In the genomic region with DNA sequence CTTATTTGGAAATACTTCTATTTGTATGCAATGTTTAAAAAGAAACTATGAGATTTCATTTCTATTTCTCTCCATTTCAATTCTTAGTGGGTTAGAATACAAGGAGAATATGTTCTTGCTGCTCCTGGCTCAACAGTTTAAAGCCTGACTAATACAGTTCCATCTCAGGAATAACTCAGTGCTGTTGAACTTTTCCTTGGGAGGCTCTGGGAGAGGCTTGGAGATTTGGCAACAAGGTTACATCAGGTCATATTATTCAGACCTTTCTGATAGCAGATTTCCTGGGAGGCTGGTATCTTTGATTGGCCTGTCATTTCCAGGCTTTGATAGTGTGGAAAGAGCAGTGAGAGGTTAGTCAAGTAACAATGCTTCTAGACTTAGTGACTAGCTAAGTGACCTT, we compare ENCODE assay signal across 22 cellular contexts.
"Had no signal": no experiment of that assay in that cellular context is flagged by ENCODE, and none has a peak within 500 bp of the region (broad histone marks: within the 10 kb centered on the region; RNA-seq: fewer than 3 reads in every experiment).

No MANE protein-coding gene starts in this region.

- H3K4me1 ChIP-seq: tibial artery had no signal

- H3K27ac ChIP-seq: coronary artery, tibial artery had no signal

- H3K36me3 ChIP-seq: tibial artery had no signal

- ATAC-seq: activated CD8-positive, alpha-beta memory T cell treated with anti-CD3 and anti-CD28 coated beads, Interleukin-2, amount 10 ng/mL, durations not matched to agents 7 days and 5 days; left colon; SK-N-SH treated with all-trans-retinoic acid at 6 μM for 48 hours; T-cell had no signal

- FAIRE-seq: endometrium, urothelium cell line had no signal

- H3K4me3 ChIP-seq: coronary artery, tibial artery had no signal

- H3K9me3 ChIP-seq: tibial artery had no signal

- DNase-seq: activated B cell treated with CpG ODN at 0.5 μM for 24 hours; activated CD4-positive, alpha-beta memory T cell treated with anti-CD3 and anti-CD28 coated beads for 36 hours; activated CD4-positive, alpha-beta T cell treated with anti-CD3 and anti-CD28 coated beads for 4 hours; activated CD8-positive, alpha-beta memory T cell treated with anti-CD3 and anti-CD28 coated beads, Interleukin-2, amount 10 ng/mL, durations not matched to agents 7 days and 5 days; amygdala; glutamatergic neuron; hypothalamus; islet precursor cell; left colon; midbrain; nephron progenitor cell; occipital lobe; stimulated activated CD4-positive, alpha-beta T cell treated with anti-CD3 and anti-CD28 coated beads, Interleukin-2, amount 100 ng/mL, for 24 hours; stimulated activated naive CD4-positive, alpha-beta T cell treated with Interleukin-2 at 50 U/mL for 16 hours; substantia nigra; T-cell; T-helper 9 cell; tibial artery had no signal
